In genomic region chr15:78540135-78540954, GRCh38 we compare ENCODE assay signal across 1 cellular context.
TF ChIP-seq lines count a peak whose summit lies in the region.

TSS of gene PSMA4 (plus strand) at chr15:78540444. CDS start at chr15:78541928, 1,484 bp downstream.

TF ChIP-seq in GM12878, 131 proteins besides CTCF, POLR2A, EP300 and RAD21 (continued from another document):
- no peak for TF ChIP-seq ZNF592 (IDR thresholded peaks at IDR 0.05)
